25 cellular contexts compared by ENCODE assay signal in genomic region chr17:64226132-64226531, GRCh38.
"Had no signal": no experiment of that assay in that cellular context is flagged by ENCODE, and none has a peak within 500 bp of the region (broad histone marks: within the 10 kb centered on the region; RNA-seq: fewer than 3 reads in every experiment).

No MANE protein-coding gene starts in this region.

- H3K27me3 Mint-ChIP-seq: dendritic cell treated with granulocyte-macrophage colony-stimulating factor and Interleukin-4, amounts not matched to agents 40 ng/mL and 50 ng/mL, for 4 days; effector memory CD8-positive, alpha-beta T cell; natural killer cell treated with Interleukin-12 subunit alpha and Interleukin-12 subunit beta and Interleukin-15 and Interleukin-18, amount 100 ng/mL, for 72 hours; stimulated activated memory B cell treated with anti-CD40 and anti-IgM and Interleukin-4, amounts not matched to agents 10 μg/mL and 1 μg/mL and 100 μg/mL, for 72 hours; stimulated activated naive CD8-positive, alpha-beta T cell treated with anti-CD3 and anti-CD28 coated beads, Interleukin-15, Interleukin-2, amounts not matched to agents 100 ng/mL and 50 ng/mL, for 24 hours had no signal

- H3K9me3 ChIP-seq: esophagus muscularis mucosa, prostate gland, right lobe of liver, spleen, tibial nerve had no signal

- H3K4me1 ChIP-seq: neural progenitor cell, prostate gland had no signal

- ATAC-seq: effector memory CD8-positive, alpha-beta T cell; left colon; left ventricle myocardium superior; natural killer cell treated with Interleukin-12 subunit alpha and Interleukin-12 subunit beta and Interleukin-15 and Interleukin-18, amount 100 ng/mL, for 72 hours; right lobe of liver; stimulated activated memory B cell treated with anti-CD40 and anti-IgM and Interleukin-4, amounts not matched to agents 10 μg/mL and 1 μg/mL and 100 μg/mL, for 72 hours had no signal

- H3K27me3 ChIP-seq: esophagus muscularis mucosa, hepatocyte, neural progenitor cell, right lobe of liver, spleen, tibial nerve had no signal

- DNase-seq: effector memory CD8-positive, alpha-beta T cell; foreskin melanocyte; head of caudate nucleus; left colon; left ventricle myocardium superior; mesenchymal stem cell; midbrain; nucleus accumbens; right lobe of liver; spleen; stimulated activated CD4-positive, alpha-beta T cell treated with anti-CD3 and anti-CD28 coated beads, Interleukin-15, amount 100 ng/mL, for 24 hours; stimulated activated CD4-positive, alpha-beta T cell treated with anti-CD3 and anti-CD28 coated beads, Interleukin-1b, Interleukin-23, amount 100 ng/mL, for 48 hours; stimulated activated CD4-positive, alpha-beta T cell treated with anti-CD3 and anti-CD28 coated beads, Interleukin-4, amount 100 ng/mL, for 24 hours had no signal

- H3K36me3 ChIP-seq: esophagus muscularis mucosa, neural progenitor cell, prostate gland, right lobe of liver, spleen, tibial nerve had no signal

- H3K4me1 Mint-ChIP-seq: stimulated activated memory B cell treated with anti-CD40 and anti-IgM and Interleukin-4, amounts not matched to agents 10 μg/mL and 1 μg/mL and 100 μg/mL, for 72 hours had no signal

- H3K9me3 Mint-ChIP-seq: dendritic cell treated with granulocyte-macrophage colony-stimulating factor and Interleukin-4, amounts not matched to agents 40 ng/mL and 50 ng/mL, for 4 days; effector memory CD8-positive, alpha-beta T cell; natural killer cell treated with Interleukin-12 subunit alpha and Interleukin-12 subunit beta and Interleukin-15 and Interleukin-18, amount 100 ng/mL, for 72 hours; neural progenitor cell; stimulated activated memory B cell treated with anti-CD40 and anti-IgM and Interleukin-4, amounts not matched to agents 10 μg/mL and 1 μg/mL and 100 μg/mL, for 72 hours; stimulated activated naive CD8-positive, alpha-beta T cell treated with anti-CD3 and anti-CD28 coated beads, Interleukin-15, Interleukin-2, amounts not matched to agents 100 ng/mL and 50 ng/mL, for 24 hours had no signal

- H3K36me3 Mint-ChIP-seq: natural killer cell treated with Interleukin-12 subunit alpha and Interleukin-12 subunit beta and Interleukin-15 and Interleukin-18, amount 100 ng/mL, for 72 hours; neural progenitor cell; stimulated activated memory B cell treated with anti-CD40 and anti-IgM and Interleukin-4, amounts not matched to agents 10 μg/mL and 1 μg/mL and 100 μg/mL, for 72 hours had no signal

- H3K4me3 Mint-ChIP-seq: dendritic cell treated with granulocyte-macrophage colony-stimulating factor and Interleukin-4, amounts not matched to agents 40 ng/mL and 50 ng/mL, for 4 days; effector memory CD8-positive, alpha-beta T cell; natural killer cell treated with Interleukin-12 subunit alpha and Interleukin-12 subunit beta and Interleukin-15 and Interleukin-18, amount 100 ng/mL, for 72 hours; neural progenitor cell; stimulated activated memory B cell treated with anti-CD40 and anti-IgM and Interleukin-4, amounts not matched to agents 10 μg/mL and 1 μg/mL and 100 μg/mL, for 72 hours; stimulated activated naive CD8-positive, alpha-beta T cell treated with anti-CD3 and anti-CD28 coated beads, Interleukin-15, Interleukin-2, amounts not matched to agents 100 ng/mL and 50 ng/mL, for 24 hours had no signal

- H3K27ac ChIP-seq: epithelial cell of prostate, esophagus muscularis mucosa, hepatocyte, neural progenitor cell, parathyroid adenoma, prostate gland, right lobe of liver, spleen had no signal

- H3K27ac Mint-ChIP-seq: dendritic cell treated with granulocyte-macrophage colony-stimulating factor and Interleukin-4, amounts not matched to agents 40 ng/mL and 50 ng/mL, for 4 days; effector memory CD8-positive, alpha-beta T cell; natural killer cell treated with Interleukin-12 subunit alpha and Interleukin-12 subunit beta and Interleukin-15 and Interleukin-18, amount 100 ng/mL, for 72 hours; neural progenitor cell; stimulated activated memory B cell treated with anti-CD40 and anti-IgM and Interleukin-4, amounts not matched to agents 10 μg/mL and 1 μg/mL and 100 μg/mL, for 72 hours; stimulated activated naive CD8-positive, alpha-beta T cell treated with anti-CD3 and anti-CD28 coated beads, Interleukin-15, Interleukin-2, amounts not matched to agents 100 ng/mL and 50 ng/mL, for 24 hours had no signal

- H3K4me3 ChIP-seq: esophagus muscularis mucosa, hepatocyte, lung, neural progenitor cell, prostate gland, right lobe of liver, spleen, tibial nerve had no signal
